In the genomic region with DNA sequence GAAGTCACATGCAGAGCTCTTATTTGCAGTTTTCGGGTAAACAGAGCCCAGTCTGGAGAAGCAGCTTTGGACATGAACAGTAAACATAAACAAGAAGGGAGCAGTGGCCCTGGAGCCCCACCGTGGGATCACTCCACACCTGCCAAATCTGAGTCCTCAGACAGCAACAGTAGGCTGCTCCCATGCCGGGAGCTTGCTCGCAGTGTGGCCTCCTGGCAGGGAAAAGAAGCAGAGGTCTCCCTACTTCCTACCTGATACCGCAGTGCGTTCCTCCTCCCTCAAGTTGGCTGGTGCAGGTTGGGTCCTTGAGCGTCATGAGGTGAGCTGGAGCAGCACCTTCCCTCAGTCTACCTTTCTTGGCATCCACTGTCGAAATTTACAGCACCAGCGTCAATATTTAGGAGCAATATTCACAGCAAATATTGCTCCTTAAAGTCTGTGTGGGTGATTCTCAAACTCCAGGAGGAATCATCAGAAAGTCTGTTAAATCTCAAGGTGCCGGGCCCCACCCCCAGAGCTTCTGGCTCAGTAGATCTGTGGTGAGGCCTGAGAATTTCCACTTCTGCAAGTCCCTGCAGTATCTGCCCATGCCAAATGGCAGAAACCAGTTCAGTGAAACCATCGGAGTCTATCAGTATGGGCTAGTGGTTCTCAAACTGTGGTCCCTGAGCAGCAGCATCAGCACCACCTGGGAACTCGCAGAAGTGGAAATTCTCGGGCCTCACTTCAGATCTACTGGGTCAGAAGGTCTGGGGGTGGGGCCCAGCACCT, we compare ENCODE assay signal across 20 cellular contexts.
"Had no signal": no experiment of that assay in that cellular context is flagged by ENCODE, and none has a peak within 500 bp of the region (broad histone marks: within the 10 kb centered on the region; RNA-seq: fewer than 3 reads in every experiment).

No MANE protein-coding gene starts in this region.

- H3K27ac Mint-ChIP-seq: naive thymus-derived CD4-positive, alpha-beta T cell; progenitor cell of endocrine pancreas; stimulated activated memory B cell treated with anti-CD40 and anti-IgM and Interleukin-4, amounts not matched to agents 10 μg/mL and 1 μg/mL and 100 μg/mL, for 72 hours; stimulated activated naive CD8-positive, alpha-beta T cell treated with anti-CD3 and anti-CD28 coated beads, Interleukin-15, Interleukin-2, amounts not matched to agents 100 ng/mL and 50 ng/mL, for 24 hours had no signal

- ATAC-seq: gastrocnemius medialis; heart right ventricle; left lobe of liver; naive thymus-derived CD4-positive, alpha-beta T cell; pancreas; right lobe of liver had no signal

- H3K36me3 ChIP-seq: gastrocnemius medialis, heart right ventricle, pancreas, right lobe of liver, spleen, tibial artery, upper lobe of left lung had no signal

- H3K36me3 Mint-ChIP-seq: naive thymus-derived CD4-positive, alpha-beta T cell; stimulated activated memory B cell treated with anti-CD40 and anti-IgM and Interleukin-4, amounts not matched to agents 10 μg/mL and 1 μg/mL and 100 μg/mL, for 72 hours had no signal

- H3K4me3 ChIP-seq: coronary artery, gastrocnemius medialis, heart right ventricle, pancreas, right lobe of liver, spleen, tibial artery, upper lobe of left lung had no signal

- H3K4me1 Mint-ChIP-seq: naive thymus-derived CD4-positive, alpha-beta T cell; stimulated activated memory B cell treated with anti-CD40 and anti-IgM and Interleukin-4, amounts not matched to agents 10 μg/mL and 1 μg/mL and 100 μg/mL, for 72 hours had no signal

- H3K27ac ChIP-seq: coronary artery, gastrocnemius medialis, heart right ventricle, pancreas, right lobe of liver, spleen, tibial artery, upper lobe of left lung had no signal

- H3K27me3 Mint-ChIP-seq: stimulated activated memory B cell treated with anti-CD40 and anti-IgM and Interleukin-4, amounts not matched to agents 10 μg/mL and 1 μg/mL and 100 μg/mL, for 72 hours; stimulated activated naive CD8-positive, alpha-beta T cell treated with anti-CD3 and anti-CD28 coated beads, Interleukin-15, Interleukin-2, amounts not matched to agents 100 ng/mL and 50 ng/mL, for 24 hours had no signal

- H3K9me3 ChIP-seq: gastrocnemius medialis, heart right ventricle, pancreas, right lobe of liver, spleen, tibial artery, upper lobe of left lung had no signal

- H3K9me3 Mint-ChIP-seq: stimulated activated memory B cell treated with anti-CD40 and anti-IgM and Interleukin-4, amounts not matched to agents 10 μg/mL and 1 μg/mL and 100 μg/mL, for 72 hours; stimulated activated naive CD8-positive, alpha-beta T cell treated with anti-CD3 and anti-CD28 coated beads, Interleukin-15, Interleukin-2, amounts not matched to agents 100 ng/mL and 50 ng/mL, for 24 hours had no signal

- H3K4me3 Mint-ChIP-seq: naive thymus-derived CD4-positive, alpha-beta T cell; stimulated activated memory B cell treated with anti-CD40 and anti-IgM and Interleukin-4, amounts not matched to agents 10 μg/mL and 1 μg/mL and 100 μg/mL, for 72 hours; stimulated activated naive CD8-positive, alpha-beta T cell treated with anti-CD3 and anti-CD28 coated beads, Interleukin-15, Interleukin-2, amounts not matched to agents 100 ng/mL and 50 ng/mL, for 24 hours had no signal

- DNase-seq: effector CD4-positive, alpha-beta T cell; gastrocnemius medialis; heart right ventricle; hypothalamus; mammary epithelial cell; naive thymus-derived CD4-positive, alpha-beta T cell; nucleus accumbens; pancreas; right lobe of liver; spleen; stimulated activated CD4-positive, alpha-beta T cell treated with anti-CD3 and anti-CD28 coated beads, Interleukin-15, amount 100 ng/mL, for 24 hours; stimulated activated CD4-positive, alpha-beta T cell treated with anti-CD3 and anti-CD28 coated beads, Interleukin-1b, Interleukin-23, amount 100 ng/mL, for 48 hours; stimulated activated CD4-positive, alpha-beta T cell treated with anti-CD3 and anti-CD28 coated beads, Interleukin-4, amount 100 ng/mL, for 24 hours; tibial artery; upper lobe of left lung had no signal

- H3K27me3 ChIP-seq: gastrocnemius medialis, heart right ventricle, pancreas, right lobe of liver, spleen, tibial artery, upper lobe of left lung had no signal

- H3K4me1 ChIP-seq: gastrocnemius medialis, heart right ventricle, pancreas, right lobe of liver, spleen, tibial artery, upper lobe of left lung had no signal
